ENCODE assay signal across 8 cellular contexts in the genomic region with DNA sequence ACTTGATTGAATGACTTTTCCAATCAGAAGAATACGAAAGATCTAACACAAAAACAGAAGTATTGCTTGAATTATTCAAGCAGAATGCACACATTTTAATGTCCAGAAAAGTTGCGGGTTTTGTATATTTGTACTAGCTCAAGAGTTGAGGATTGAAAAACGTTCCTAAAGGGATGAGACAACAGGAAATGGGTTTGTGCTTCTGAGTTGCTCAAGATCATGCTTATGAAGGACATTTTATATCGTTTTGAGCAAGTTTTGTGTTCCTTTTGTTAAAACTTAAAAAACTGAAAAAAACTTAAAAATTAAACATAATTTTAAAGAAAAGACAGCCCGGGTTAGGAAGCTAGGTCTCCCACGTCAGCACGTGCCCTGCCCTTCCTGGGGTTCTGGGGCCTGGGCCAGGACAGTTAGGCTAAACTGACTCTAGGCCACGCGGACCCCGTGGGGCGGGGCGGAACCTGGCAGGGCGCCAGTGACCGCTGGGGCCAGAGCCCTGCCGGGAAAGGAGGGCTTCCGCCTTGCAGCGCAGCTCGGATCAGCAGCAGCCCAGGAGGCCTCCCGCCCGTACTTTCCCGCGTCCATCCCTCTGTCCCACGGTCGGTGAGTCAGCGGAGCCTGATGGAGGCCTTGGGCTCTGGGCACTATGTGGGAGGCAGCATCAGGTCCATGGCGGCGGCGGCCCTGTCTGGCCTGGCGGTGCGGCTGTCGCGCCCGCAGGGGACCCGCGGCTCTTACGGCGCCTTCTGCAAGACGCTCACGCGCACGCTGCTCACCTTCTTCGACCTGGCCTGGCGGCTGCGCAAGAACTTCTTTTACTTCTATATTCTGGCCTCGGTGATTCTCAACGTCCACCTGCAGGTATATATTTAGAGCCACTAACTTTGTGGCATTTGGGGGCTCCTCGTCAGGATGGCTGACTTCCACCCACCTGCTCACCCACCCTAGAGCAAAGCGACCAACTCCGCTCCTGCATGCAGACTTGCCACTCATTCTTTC. TPM values are rescaled to one million over a fixed set of nuclear protein-coding genes. Genes with fewer than 3 reads are reported as not detected.
DNase-seq lines count a peak whose midpoint lies in the region; ATAC-seq and TF ChIP-seq lines count a peak whose summit lies in the region.

A gene (plus strand): TSS at position 517 of the 999 bp plus-strand sequence. CDS start 105 bp downstream, at position 622.

- peak; percentile 67 for TF ChIP-seq POLR2A in NB4 (IDR thresholded peaks at IDR 0.05; ENCODE audit: extremely low read depth, insufficient read length)

- H3K4me1 ChIP-seq in neutrophil (ENCODE audit: control insufficient read depth in 1 of 2, insufficient read depth in 1 of 2, low read depth in 1 of 2, low read length in 1 of 2) (peaks cover 3 to 13% of the 10 kb centered on the region in 2 experiments), PC-3 (ENCODE audit: insufficient read depth, low read length) (no peaks in the 10 kb centered on the region)

- DNase-seq in AG10803 (ENCODE audit: low read depth) (peak; percentile 65), NB4 (ENCODE audit: low read depth) (peak; percentile 88), activated gamma-delta T cell (lab: John Stamatoyannopoulos, UW) (peak; percentile 15), germinal center (ENCODE audit: low spot score) (peak; percentile 2), ureter (ENCODE audit: low spot score) (peak; percentile 79), PC-3 (no peak)

- H3K9me3 ChIP-seq in neutrophil (no peaks in the 10 kb centered on the region), PC-3 (ENCODE audit: low read length) (no peaks in the 10 kb centered on the region)

- CTCF ChIA-PET in PC-3 (lab: Charles Lee), result no interaction called here

- H3K27ac ChIP-seq in neutrophil, result no peak within 1 kb of the TSS
- H3K27ac ChIP-seq in PC-3 (ENCODE audit: low read length), result no peak within 1 kb of the TSS

- H3K9me2 ChIP-seq in PC-3 (replicated peaks; ENCODE audit: low read length), result no peaks in the 10 kb centered on the region

- intact Hi-C loops in PC-3 (cut with micrococcal nuclease), result no loop called here

- TF ChIP-seq CTCF in AG10803 (conservative IDR thresholded peaks at IDR 0.05; ENCODE audit: low read length) (no peak), NB4 (IDR thresholded peaks at IDR 0.05; ENCODE audit: low read depth, low read length) (no peak), neutrophil (IDR thresholded peaks at IDR 0.05) (no peak), PC-3 (conservative IDR thresholded peaks at IDR 0.05; ENCODE audit: low read depth, low read length) (no peak)

- no peaks in the 10 kb centered on the region for H3F3A ChIP-seq in PC-3 (ENCODE audit: low read length, unreplicated experiment)

- H3K4me2 ChIP-seq in PC-3 (ENCODE audit: low read length), result no peak within 1 kb of the TSS

- H3K36me3 ChIP-seq in neutrophil (no peaks in the 10 kb centered on the region), PC-3 (ENCODE audit: low read depth, low read length) (no peaks in the 10 kb centered on the region)

- H3K27me3 ChIP-seq in neutrophil, result no peaks in the 10 kb centered on the region
- no peaks in the 10 kb centered on the region for H3K27me3 ChIP-seq in PC-3 (ENCODE audit: low read length)

- H4K20me1 ChIP-seq in PC-3 (ENCODE audit: low read length), result no peaks in the 10 kb centered on the region

- H3K4me3 ChIP-seq in AG10803 (ENCODE audit: low read length) (peak within 1 kb of the TSS; percentile 52), NB4 (ENCODE audit: low read depth, low read length) (peak within 1 kb of the TSS; percentile 79), neutrophil (ENCODE audit: low read depth in 1 of 2, low read length in 1 of 2) (peak within 1 kb of the TSS; percentile 49 to 57), PC-3 (ENCODE audit: low read length) (no peak within 1 kb of the TSS)

- POLR2A ChIA-PET in PC-3 (lab: Charles Lee; ENCODE audit: unreplicated experiment), result no interaction called here

- no peak within 1 kb of the TSS for H3K9ac ChIP-seq in PC-3 (ENCODE audit: low read length)

- ATAC-seq in GM19395 (IDR thresholded peaks at IDR 0.05; ENCODE audit: unreplicated experiment), result peak; percentile 76
- ATAC-seq in PC-3, result no peak

- no peaks in the 10 kb centered on the region for H3K79me2 ChIP-seq in PC-3 (ENCODE audit: low read length)

- BruUV-seq in PC-3 (replicated peaks; lab: Mats Ljungman, UMichigan), result no TSS peak

- no peak within 1 kb of the TSS for H2AFZ ChIP-seq in PC-3 (ENCODE audit: low read length)

RNA-seq across cellular contexts. Expression of the gene that starts here (rescaled TPM):
- total RNA-seq in ureter (8.4 TPM), PC-3 (2014; rRNA removed) (not detected in 2 replicates)
